8 cellular contexts compared by ENCODE assay signal in genomic region chr19:43699506-43700367, GRCh38. TPM values are rescaled to one million over a fixed set of nuclear protein-coding genes. Genes with fewer than 3 reads are reported as not detected.
A peak's percentile ranks its signal among the peaks of the same experiment; 100 is the strongest.
DNase-seq lines count a peak whose midpoint lies in the region; ATAC-seq, FAIRE-seq and TF ChIP-seq lines count a peak whose summit lies in the region.

No MANE protein-coding gene starts in this region.

- H3K27me3 Mint-ChIP-seq in HFFc6 (ENCODE audit: insufficient read depth): peaks cover 8% of the 10 kb centered on the region
- peaks cover 23% of the 10 kb centered on the region for H3K27me3 Mint-ChIP-seq in stimulated activated naive CD8-positive, alpha-beta T cell treated with anti-CD3 and anti-CD28 coated beads, Interleukin-15, Interleukin-2, amounts not matched to agents 100 ng/mL and 50 ng/mL, for 24 hours

- FAIRE-seq in A549 (lab: Jason Lieb, UNC) (no peak), K562 (lab: Jason Lieb, UNC) (no peak)

- peaks cover 6% of the 10 kb centered on the region; the same call in 1 of the 2 replicates for H3K36me3 Mint-ChIP-seq in HFFc6 (ENCODE audit: low read depth)
- H3K36me3 Mint-ChIP-seq in stimulated activated naive CD8-positive, alpha-beta T cell treated with anti-CD3 and anti-CD28 coated beads, Interleukin-15, Interleukin-2, amounts not matched to agents 100 ng/mL and 50 ng/mL, for 24 hours (ENCODE audit: low read depth): no peaks in the 10 kb centered on the region

- H3K79me2 ChIP-seq in K562 (ENCODE audit: control insufficient read depth, insufficient read depth, low read length): no peaks in the 10 kb centered on the region

- no peak for TF ChIP-seq EP300 in A549 (IDR thresholded peaks at IDR 0.05)
- no peak for TF ChIP-seq EP300 in K562 (IDR thresholded peaks at IDR 0.05; ENCODE audit: low read length)

- H3K9me3 ChIP-seq in A549 (peaks cover 9% of the 10 kb centered on the region), K562 (replicated peaks; ENCODE audit: control insufficient read depth, insufficient read depth, low read depth, low read length) (no peaks in the 10 kb centered on the region)

- CTCF ChIA-PET in A549 (lab: Yijun Ruan, JAX): interaction anchor here (0.6 to 1.8 kb wide), 7 partner anchors 12 to 245 kb away, joined by 3 to 5 read pairs (median 4); partner anchors contain the start of gene PLAUR
- CTCF ChIA-PET in K562 (lab: Yijun Ruan, JAX; ENCODE audit: low intra/inter-chr PET ratio): no interaction called here

- in situ Hi-C loops in K562 (cut with MboI): no loop called here

- no peaks in the 10 kb centered on the region for H3K9me1 ChIP-seq in K562 (ENCODE audit: control insufficient read depth, insufficient read depth, low read length)

- peaks cover 37% of the 10 kb centered on the region for H3K4me1 Mint-ChIP-seq in HFFc6 (ENCODE audit: low read depth)
- H3K4me1 Mint-ChIP-seq in stimulated activated naive CD8-positive, alpha-beta T cell treated with anti-CD3 and anti-CD28 coated beads, Interleukin-15, Interleukin-2, amounts not matched to agents 100 ng/mL and 50 ng/mL, for 24 hours (ENCODE audit: low read depth): peaks cover 28% of the 10 kb centered on the region

- intact Hi-C loops in K562 (cut with micrococcal nuclease): no loop called here

- H3K27ac ChIP-seq in A549: peak overlapping the region; percentile 76 to 91
- H3K27ac ChIP-seq in K562 (ENCODE audit: extremely low read depth, low read depth, low read length): no peak overlapping the region; the same call in 2 of the 3 replicates

- TF ChIP-seq RAD21 in A549 (conservative IDR thresholded peaks at IDR 0.05 in 1 of 2, IDR thresholded peaks at IDR 0.05 in 1 of 2) (no peak), K562 (CRISPR knock-in tag; conservative IDR thresholded peaks at IDR 0.05 in 1 of 2, IDR thresholded peaks at IDR 0.05 in 1 of 2) (no peak)

- no TSS peak for BruUV-seq in K562 (replicated peaks; lab: Mats Ljungman, UMichigan)

- no peaks in the 10 kb centered on the region for H3K36me3 ChIP-seq in K562 (ENCODE audit: control insufficient read depth, insufficient read depth, low read length)
- no peaks in the 10 kb centered on the region for H3K36me3 ChIP-seq in kidney epithelial cell (ENCODE audit: control insufficient read depth, insufficient read depth, low read length)

- TF ChIP-seq POLR2A in A549 (IDR thresholded peaks at IDR 0.05; ENCODE audit: low read length) (no peak), K562 (conservative IDR thresholded peaks at IDR 0.05) (no peak)

- TF ChIP-seq CTCF in A549 (IDR thresholded peaks at IDR 0.05) (no peak), HFFc6 (IDR thresholded peaks at IDR 0.05) (peak; percentile 26; the same call in 1 of the 2 replicates), K562 (IDR thresholded peaks at IDR 0.05 in 2 of 3, conservative IDR thresholded peaks at IDR 0.05 in 1 of 3; ENCODE audit: insufficient read depth in 2 of 3, low read depth in 1 of 3, low read length in 3 of 3) (no peak), kidney epithelial cell (IDR thresholded peaks at IDR 0.05; ENCODE audit: insufficient read depth, low read length, poor library complexity, severe bottlenecking) (peak; percentile 29)

- POLR2A ChIA-PET in A549 (lab: Yijun Ruan, JAX): interaction anchor here (0.7 kb wide), 1 partner anchor 26 kb away, joined by 8 read pairs; no protein-coding TSS in a partner anchor
- POLR2A ChIA-PET in K562 (lab: Yijun Ruan, JAX): interaction anchor here (1.0 kb wide), 1 partner anchor 24 kb away, joined by 5 read pairs; no protein-coding TSS in a partner anchor

- WGBS in A549 (ENCODE audit: missing lambda C conversion rate): 96% methylated on average over 42 of the region's 46 CpGs
- WGBS in K562 (ENCODE audit: insufficient coverage, low coverage, missing lambda C conversion rate): 67% methylated on average over 17 of the region's 46 CpGs

- DNase-seq in A549 (ENCODE audit: low read depth in 1 of 2, low spot score in 1 of 2) (no peak), HFFc6 (no peak), K562 (ENCODE audit: extremely low read depth in 1 of 4, low spot score in 3 of 4) (no peak), kidney epithelial cell (ENCODE audit: low read depth) (no peak), NAMALWA (ENCODE audit: low spot score) (no peak)
- no peak for DNase-seq in stimulated activated CD4-positive, alpha-beta T cell treated with anti-CD3 and anti-CD28 coated beads, Interleukin-4, amount 100 ng/mL, for 24 hours

- H3K4me3 ChIP-seq in A549 (no peak overlapping the region), K562 (no peak overlapping the region), kidney epithelial cell (ENCODE audit: low read depth, low read length) (peak overlapping the region; percentile 12)

- no peak overlapping the region for H3K9ac ChIP-seq in K562 (ENCODE audit: insufficient read depth in 1 of 2, low read depth in 2 of 2, low read length in 2 of 2)

- H3K9me3 Mint-ChIP-seq in HFFc6: peaks cover 9% of the 10 kb centered on the region; the same call in 1 of the 2 replicates
- H3K9me3 Mint-ChIP-seq in stimulated activated naive CD8-positive, alpha-beta T cell treated with anti-CD3 and anti-CD28 coated beads, Interleukin-15, Interleukin-2, amounts not matched to agents 100 ng/mL and 50 ng/mL, for 24 hours: no peaks in the 10 kb centered on the region

- H3K27ac Mint-ChIP-seq in HFFc6: peak overlapping the region; percentile 99
- peak overlapping the region; percentile 94 for H3K27ac Mint-ChIP-seq in stimulated activated naive CD8-positive, alpha-beta T cell treated with anti-CD3 and anti-CD28 coated beads, Interleukin-15, Interleukin-2, amounts not matched to agents 100 ng/mL and 50 ng/mL, for 24 hours

- H2AFZ ChIP-seq in K562 (ENCODE audit: low read depth, low read length): no peak overlapping the region

- H3K4me2 ChIP-seq in A549: peak overlapping the region; percentile 65
- H3K4me2 ChIP-seq in K562 (ENCODE audit: insufficient read depth, low read length): no peak overlapping the region

- H3K4me3 Mint-ChIP-seq in HFFc6: peak overlapping the region; percentile 91
- peak overlapping the region; percentile 83 for H3K4me3 Mint-ChIP-seq in stimulated activated naive CD8-positive, alpha-beta T cell treated with anti-CD3 and anti-CD28 coated beads, Interleukin-15, Interleukin-2, amounts not matched to agents 100 ng/mL and 50 ng/mL, for 24 hours

- no peak for ATAC-seq in A549
- peak; percentile 19; the same call in 1 of the 3 replicates for ATAC-seq in K562
- ATAC-seq in HG03196 (IDR thresholded peaks at IDR 0.05; ENCODE audit: unreplicated experiment): no peak

- H4K20me1 ChIP-seq in K562 (replicated peaks; ENCODE audit: control insufficient read depth, insufficient read depth, low read length): no peaks in the 10 kb centered on the region

- H3K4me1 ChIP-seq in A549: peaks cover 47% of the 10 kb centered on the region
- peaks cover 18 to 25% of the 10 kb centered on the region in 2 experiments for H3K4me1 ChIP-seq in K562 (replicated peaks in 1 of 2; ENCODE audit: control insufficient read depth in 2 of 2, insufficient read depth in 2 of 2, low read length in 2 of 2)

- 0 out of 5 replicates have a peak, but pooled peaks cover 0 to 3% of the 10 kb centered on the region in 2 experiments for H3K27me3 ChIP-seq in K562 (ENCODE audit: control insufficient read depth in 2 of 2, insufficient read depth in 2 of 2, low read length in 2 of 2)
- peaks cover 8% of the 10 kb centered on the region for H3K27me3 ChIP-seq in kidney epithelial cell (ENCODE audit: control insufficient read depth, insufficient read depth, low read length)

RNA-seq across cellular contexts. Expression of gene IRGC, which starts 16.1 kb away (rescaled TPM):
- not detected in 2 replicates for polyA plus RNA-seq in A549 (2011; rRNA removed)
- not detected in 2 replicates for polyA plus RNA-seq in A549 (2012; cell fraction: cytosol; rRNA removed)
- not detected in 2 replicates for polyA plus RNA-seq in A549 (2012; cell fraction: nucleus; rRNA removed)
- polyA plus RNA-seq in A549 (2017; fragmentation: RNase III; extraction: RNeasy Plus Mini Kit Qiagen cat#74134 plus additional on column Dnase treatment): not detected in 3 replicates
- polyA minus RNA-seq in A549 (2011; rRNA and poly(A)+ RNA removed): not detected in 2 replicates
- total RNA-seq in HFFc6 (2021; fragmentation: NEBNext Ultra II Directional; extraction: Animal tissue kit (Norgen Biotek cat#: 25700)): not detected
- total RNA-seq in K562 (2011; cell fraction: chromatin; rRNA removed; ENCODE audit: low replicate concordance): not detected in 2 replicates
- total RNA-seq in K562 (2011; cell fraction: nucleolus; rRNA removed): not detected in 2 replicates
- total RNA-seq in K562 (2011; cell fraction: nucleoplasm; rRNA removed): not detected in 2 replicates
- not detected in 2 replicates for total RNA-seq in K562 (2014; rRNA removed)
- total RNA-seq in K562 (2014; rRNA removed; fragmentation: Illumina TruSeq; extraction: Trizol): not detected in 2 replicates
- not detected in 2 replicates for total RNA-seq in K562 (2015; rRNA removed; fragmentation: Illumina TruSeq; extraction: Trizol)
- total RNA-seq in K562 (2021): not detected in 2 replicates
- polyA plus RNA-seq in K562 (2011; rRNA removed): not detected in 2 replicates
- not detected in 2 replicates for polyA plus RNA-seq in K562 (2011; cell fraction: cytosol; rRNA removed)
- polyA plus RNA-seq in K562 (2011; cell fraction: nucleus; rRNA removed): not detected in 2 replicates
- polyA plus RNA-seq in K562 (2012): not detected in 2 replicates
- not detected in 2 replicates for polyA plus RNA-seq in K562 (2014; fragmentation: Illumina TruSeq; extraction: Trizol)
- polyA plus RNA-seq in K562 (2014; fragmentation: Nextera tagmentation; extraction: Ambion mirVana): not detected
- not detected in 2 replicates for polyA plus RNA-seq in K562 (2014; rRNA removed)
- not detected in 2 replicates for polyA minus RNA-seq in K562 (2011; rRNA and poly(A)+ RNA removed)
- not detected in 2 replicates for polyA minus RNA-seq in K562 (2011; cell fraction: cytosol; rRNA and poly(A)+ RNA removed)
- not detected in 2 replicates for polyA minus RNA-seq in K562 (2011; cell fraction: nucleus; rRNA and poly(A)+ RNA removed)
- not detected in 2 replicates for total RNA-seq in kidney epithelial cell

RNA-seq across cellular contexts. Expression of gene PLAUR, which starts 29.8 kb away (rescaled TPM):
- polyA plus RNA-seq in A549 (2011; rRNA removed) (48.6 and 55.3 TPM in 2 replicates), A549 (2017; fragmentation: RNase III; extraction: RNeasy Plus Mini Kit Qiagen cat#74134 plus additional on column Dnase treatment) (27.4 to 29.0 TPM (median 28.3 TPM) in 3 replicates), K562 (2011; rRNA removed) (8.4 and 17.5 TPM in 2 replicates), K562 (2014; fragmentation: Illumina TruSeq; extraction: Trizol) (13.6 and 14.4 TPM in 2 replicates), K562 (2014; fragmentation: Nextera tagmentation; extraction: Ambion mirVana) (10 to 100 TPM in 1 of 2 experiments, 1 to 10 TPM in 1; 7.0 to 10.9 TPM), K562 (2014; rRNA removed) (14.3 and 16.2 TPM in 2 replicates)
- 61.1 and 62.6 TPM in 2 replicates for polyA plus RNA-seq in A549 (2012; cell fraction: cytosol; rRNA removed)
- 93.5 and 95.3 TPM in 2 replicates for polyA plus RNA-seq in A549 (2012; cell fraction: nucleus; rRNA removed)
- polyA minus RNA-seq in A549 (2011; rRNA and poly(A)+ RNA removed): 40.2 and 50.4 TPM in 2 replicates
- 100 to 1,000 TPM; 123 to 163 (median 152) TPM for total RNA-seq in HFFc6 (2021; fragmentation: NEBNext Ultra II Directional; extraction: Animal tissue kit (Norgen Biotek cat#: 25700))
- 40.8 and 45.7 TPM in 2 replicates for total RNA-seq in K562 (2011; cell fraction: chromatin; rRNA removed; ENCODE audit: low replicate concordance)
- total RNA-seq in K562 (2011; cell fraction: nucleolus; rRNA removed): 32.8 and 41.9 TPM in 2 replicates
- 31.3 and 41.4 TPM in 2 replicates for total RNA-seq in K562 (2011; cell fraction: nucleoplasm; rRNA removed)
- total RNA-seq in K562 (2014; rRNA removed) (13.1 and 15.6 TPM in 2 replicates), K562 (2014; rRNA removed; fragmentation: Illumina TruSeq; extraction: Trizol) (6.9 and 8.1 TPM in 2 replicates), K562 (2015; rRNA removed; fragmentation: Illumina TruSeq; extraction: Trizol) (10.8 and 12.4 TPM in 2 replicates), K562 (2021) (10.8 and 12.9 TPM in 2 replicates), kidney epithelial cell (319 and 341 TPM in 2 replicates)
- 15.3 and 17.9 TPM in 2 replicates for polyA plus RNA-seq in K562 (2011; cell fraction: cytosol; rRNA removed)
- 30.9 and 37.0 TPM in 2 replicates for polyA plus RNA-seq in K562 (2011; cell fraction: nucleus; rRNA removed)
- 14.7 and 23.9 TPM in 2 replicates for polyA plus RNA-seq in K562 (2012)
- 10.0 and 14.3 TPM in 2 replicates for polyA minus RNA-seq in K562 (2011; rRNA and poly(A)+ RNA removed)
- 6.2 and 8.2 TPM in 2 replicates for polyA minus RNA-seq in K562 (2011; cell fraction: cytosol; rRNA and poly(A)+ RNA removed)
- polyA minus RNA-seq in K562 (2011; cell fraction: nucleus; rRNA and poly(A)+ RNA removed): 6.2 and 11.0 TPM in 2 replicates

RNA-seq across cellular contexts. Expression of gene SMG9, which starts 55.0 kb away (rescaled TPM):
- polyA plus RNA-seq in A549 (2011; rRNA removed) (14.2 and 24.4 TPM in 2 replicates), A549 (2017; fragmentation: RNase III; extraction: RNeasy Plus Mini Kit Qiagen cat#74134 plus additional on column Dnase treatment) (44.2 to 47.3 TPM (median 46.7 TPM) in 3 replicates), K562 (2011; rRNA removed) (17.7 and 53.5 TPM in 2 replicates), K562 (2014; fragmentation: Illumina TruSeq; extraction: Trizol) (53.6 and 61.0 TPM in 2 replicates), K562 (2014; fragmentation: Nextera tagmentation; extraction: Ambion mirVana) (1 to 10 TPM; 1.7 to 3.9 TPM), K562 (2014; rRNA removed) (46.1 and 49.1 TPM in 2 replicates)
- 21.1 and 23.9 TPM in 2 replicates for polyA plus RNA-seq in A549 (2012; cell fraction: cytosol; rRNA removed)
- polyA plus RNA-seq in A549 (2012; cell fraction: nucleus; rRNA removed): 112 and 116 TPM in 2 replicates
- polyA minus RNA-seq in A549 (2011; rRNA and poly(A)+ RNA removed): 18.3 and 18.5 TPM in 2 replicates
- 10 to 100 TPM; 29.8 to 39.4 (median 32.0) TPM for total RNA-seq in HFFc6 (2021; fragmentation: NEBNext Ultra II Directional; extraction: Animal tissue kit (Norgen Biotek cat#: 25700))
- 85.7 and 122 TPM in 2 replicates for total RNA-seq in K562 (2011; cell fraction: chromatin; rRNA removed; ENCODE audit: low replicate concordance)
- total RNA-seq in K562 (2011; cell fraction: nucleolus; rRNA removed): 58.7 and 72.8 TPM in 2 replicates
- total RNA-seq in K562 (2011; cell fraction: nucleoplasm; rRNA removed): 73.1 and 75.7 TPM in 2 replicates
- total RNA-seq in K562 (2014; rRNA removed) (38.6 and 40.2 TPM in 2 replicates), K562 (2014; rRNA removed; fragmentation: Illumina TruSeq; extraction: Trizol) (17.2 and 21.8 TPM in 2 replicates), K562 (2015; rRNA removed; fragmentation: Illumina TruSeq; extraction: Trizol) (39.6 and 40.4 TPM in 2 replicates), K562 (2021) (79.7 and 86.1 TPM in 2 replicates), kidney epithelial cell (22.1 and 27.7 TPM in 2 replicates)
- 27.4 and 31.8 TPM in 2 replicates for polyA plus RNA-seq in K562 (2011; cell fraction: cytosol; rRNA removed)
- polyA plus RNA-seq in K562 (2011; cell fraction: nucleus; rRNA removed): 122 and 124 TPM in 2 replicates
- 34.7 and 52.6 TPM in 2 replicates for polyA plus RNA-seq in K562 (2012)
- polyA minus RNA-seq in K562 (2011; rRNA and poly(A)+ RNA removed): 14.1 and 14.6 TPM in 2 replicates
- polyA minus RNA-seq in K562 (2011; cell fraction: cytosol; rRNA and poly(A)+ RNA removed): 23.5 and 24.0 TPM in 2 replicates
- 18.7 and 33.0 TPM in 2 replicates for polyA minus RNA-seq in K562 (2011; cell fraction: nucleus; rRNA and poly(A)+ RNA removed)

Comparison
In these comparisons a context has a peak if more than half of its experiments do, and no peak if none do; other contexts are left out.
1. CTCF ChIP-seq: peak in HFFc6 (single experiment) and kidney epithelial cell (single experiment); none in A549 (single experiment) and K562 (0 of 3).
2. Of the 35 proteins assayed by ChIP-seq in both K562 and A549: peak only in K562: none; only in A549: none; in both: ZFP36; in neither: 34.